Comparison of ENCODE assay signal across 32 cellular contexts in the genomic region with DNA sequence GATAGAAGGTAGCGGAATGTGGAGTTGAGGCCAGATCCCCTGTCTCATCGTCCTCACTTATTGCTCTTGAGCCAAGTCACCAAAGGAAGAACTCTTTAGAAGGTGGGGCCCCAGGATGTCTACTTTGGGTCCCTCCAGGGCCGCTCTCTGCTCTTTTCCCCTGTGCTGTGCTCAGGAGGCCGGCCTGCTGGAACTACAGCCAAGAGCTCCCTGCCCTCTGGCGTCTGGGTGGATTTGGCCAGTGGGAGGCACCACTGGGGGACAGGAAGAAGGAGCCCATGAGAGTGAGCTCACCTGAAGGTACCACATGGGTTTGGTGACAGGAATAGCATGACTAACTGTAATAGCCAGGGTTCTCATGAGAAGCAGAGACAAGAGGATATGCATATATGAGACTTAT.
"Had no signal": no experiment of that assay in that cellular context is flagged by ENCODE, and none has a peak within 500 bp of the region (broad histone marks: within the 10 kb centered on the region; RNA-seq: fewer than 3 reads in every experiment).

No MANE protein-coding gene starts in this region.

- DNase-seq: activated CD4-positive, alpha-beta memory T cell treated with anti-CD3 and anti-CD28 coated beads, Interleukin-2, amount 10 ng/mL, durations not matched to agents 7 days and 5 days; activated CD4-positive, alpha-beta T cell treated with anti-CD3 and anti-CD28 coated beads for 1 hour; activated CD4-positive, alpha-beta T cell treated with anti-CD3 and anti-CD28 coated beads for 4 hours; activated CD4-positive, alpha-beta T cell treated with anti-CD3 and anti-CD28 coated beads, Interleukin-2, amount 10 ng/mL, durations not matched to agents 7 days and 5 days; activated CD4-positive, alpha-beta T cell treated with anti-CD3 and anti-CD28 coated beads, Interleukin-2, amount 50 U/mL, for 4 hours; activated effector memory CD4-positive, alpha-beta T cell treated with anti-CD3 and anti-CD28 coated beads, Interleukin-2, amount 50 U/mL, for 16 hours; activated naive CD4-positive, alpha-beta T cell treated with anti-CD3 and anti-CD28 coated beads for 36 hours; activated naive CD8-positive, alpha-beta T cell treated with anti-CD3 and anti-CD28 coated beads for 36 hours; activated naive CD8-positive, alpha-beta T cell treated with anti-CD3 and anti-CD28 coated beads, Interleukin-2, amount 50 U/mL, for 24 hours; activated T-cell treated with anti-CD3 and anti-CD28 coated beads, Interleukin-2, amount 50 U/mL, for 1 hour; activated T-cell treated with anti-CD3 and anti-CD28 coated beads, Interleukin-2, amount 50 U/mL, for 48 hours; adrenal gland; amygdala; central memory CD4-positive, alpha-beta T cell; cerebellar nuclear complex; colonic mucosa; effector memory CD4-positive, alpha-beta T cell; erythroblast; foreskin keratinocyte; heart right ventricle; SW 1271; T-helper 1 cell; T-helper 2 cell had no signal

- H3K4me1 ChIP-seq: adrenal gland, ascending aorta, breast epithelium, colonic mucosa, esophagus muscularis mucosa, foreskin keratinocyte, gastroesophageal sphincter, heart right ventricle had no signal

- H3K27ac Mint-ChIP-seq: activated CD4-positive, alpha-beta memory T cell treated with anti-CD3 and anti-CD28 coated beads, Interleukin-2, amount 10 ng/mL, durations not matched to agents 7 days and 5 days; activated CD4-positive, alpha-beta T cell treated with anti-CD3 and anti-CD28 coated beads, Interleukin-2, amount 10 ng/mL, durations not matched to agents 7 days and 5 days; activated naive CD4-positive, alpha-beta T cell treated with anti-CD3 and anti-CD28 coated beads for 36 hours; activated naive CD4-positive, alpha-beta T cell treated with anti-CD3 and anti-CD28 coated beads, Interleukin-2, amount 50 U/mL, for 24 hours; activated naive CD8-positive, alpha-beta T cell treated with anti-CD3 and anti-CD28 coated beads for 36 hours; activated naive CD8-positive, alpha-beta T cell treated with anti-CD3 and anti-CD28 coated beads, Interleukin-2, amount 50 U/mL, for 24 hours; activated T-helper 1 cell treated with anti-CD3 and anti-CD28 coated beads, Interleukin-12 subunit alpha, Interleukin-12 subunit beta, Interleukin-2, Interleukin-4 antibody, amounts not matched to agents 30 ng/mL and 10 ng/mL and 1 ng/mL, durations not matched to agents 14 hours and 24 hours and 36 hours; activated T-helper 2 cell treated with anti-CD3 and anti-CD28 coated beads, Interferon-gamma antibody, Interleukin-2, Interleukin-4, amounts not matched to agents 10 μg/mL and 5 μg/mL and 100 μg/mL, durations not matched to agents 14 hours and 24 hours and 36 hours; brain had no signal

- H3K4me1 Mint-ChIP-seq: activated naive CD4-positive, alpha-beta T cell treated with anti-CD3 and anti-CD28 coated beads, Interleukin-2, amount 50 U/mL, for 24 hours; activated naive CD8-positive, alpha-beta T cell treated with anti-CD3 and anti-CD28 coated beads for 36 hours; brain had no signal

- ATAC-seq: activated naive CD8-positive, alpha-beta T cell treated with anti-CD3 and anti-CD28 coated beads, Interleukin-2, amount 50 U/mL, for 24 hours; foreskin keratinocyte; gastroesophageal sphincter; heart right ventricle had no signal

- H3K4me3 ChIP-seq: adrenal gland, ascending aorta, breast epithelium, cardiac muscle cell, colonic mucosa, esophagus muscularis mucosa, gastroesophageal sphincter, heart right ventricle had no signal

- H3K36me3 ChIP-seq: adrenal gland, ascending aorta, breast epithelium, cardiac muscle cell, colonic mucosa, esophagus muscularis mucosa, gastroesophageal sphincter, heart right ventricle had no signal

- H3K27ac ChIP-seq: adrenal gland, ascending aorta, breast epithelium, cardiac muscle cell, colonic mucosa, esophagus muscularis mucosa, foreskin keratinocyte, gastroesophageal sphincter, heart right ventricle had no signal

- H3K9me3 Mint-ChIP-seq: activated CD4-positive, alpha-beta memory T cell treated with anti-CD3 and anti-CD28 coated beads, Interleukin-2, amount 10 ng/mL, durations not matched to agents 7 days and 5 days; activated CD4-positive, alpha-beta T cell treated with anti-CD3 and anti-CD28 coated beads, Interleukin-2, amount 10 ng/mL, durations not matched to agents 7 days and 5 days; activated naive CD4-positive, alpha-beta T cell treated with anti-CD3 and anti-CD28 coated beads for 36 hours; activated naive CD4-positive, alpha-beta T cell treated with anti-CD3 and anti-CD28 coated beads, Interleukin-2, amount 50 U/mL, for 24 hours; activated naive CD8-positive, alpha-beta T cell treated with anti-CD3 and anti-CD28 coated beads for 36 hours; activated naive CD8-positive, alpha-beta T cell treated with anti-CD3 and anti-CD28 coated beads, Interleukin-2, amount 50 U/mL, for 24 hours; activated T-helper 2 cell treated with anti-CD3 and anti-CD28 coated beads, Interferon-gamma antibody, Interleukin-2, Interleukin-4, amounts not matched to agents 10 μg/mL and 5 μg/mL and 100 μg/mL, durations not matched to agents 14 hours and 24 hours and 36 hours had no signal

- H3K27me3 ChIP-seq: adrenal gland, ascending aorta, breast epithelium, cardiac muscle cell, colonic mucosa, esophagus muscularis mucosa, foreskin keratinocyte, gastroesophageal sphincter, heart right ventricle had no signal

- H3K9me3 ChIP-seq: adrenal gland, ascending aorta, breast epithelium, colonic mucosa, esophagus muscularis mucosa, gastroesophageal sphincter had no signal

- H3K36me3 Mint-ChIP-seq: activated naive CD4-positive, alpha-beta T cell treated with anti-CD3 and anti-CD28 coated beads, Interleukin-2, amount 50 U/mL, for 24 hours; activated naive CD8-positive, alpha-beta T cell treated with anti-CD3 and anti-CD28 coated beads for 36 hours; brain had no signal

- H3K27me3 Mint-ChIP-seq: activated CD4-positive, alpha-beta memory T cell treated with anti-CD3 and anti-CD28 coated beads, Interleukin-2, amount 10 ng/mL, durations not matched to agents 7 days and 5 days; activated naive CD8-positive, alpha-beta T cell treated with anti-CD3 and anti-CD28 coated beads for 36 hours; activated naive CD8-positive, alpha-beta T cell treated with anti-CD3 and anti-CD28 coated beads, Interleukin-2, amount 50 U/mL, for 24 hours had no signal

- H3K4me3 Mint-ChIP-seq: activated CD4-positive, alpha-beta memory T cell treated with anti-CD3 and anti-CD28 coated beads, Interleukin-2, amount 10 ng/mL, durations not matched to agents 7 days and 5 days; activated CD4-positive, alpha-beta T cell treated with anti-CD3 and anti-CD28 coated beads, Interleukin-2, amount 10 ng/mL, durations not matched to agents 7 days and 5 days; activated naive CD4-positive, alpha-beta T cell treated with anti-CD3 and anti-CD28 coated beads for 36 hours; activated naive CD4-positive, alpha-beta T cell treated with anti-CD3 and anti-CD28 coated beads, Interleukin-2, amount 50 U/mL, for 24 hours; activated naive CD8-positive, alpha-beta T cell treated with anti-CD3 and anti-CD28 coated beads for 36 hours; activated naive CD8-positive, alpha-beta T cell treated with anti-CD3 and anti-CD28 coated beads, Interleukin-2, amount 50 U/mL, for 24 hours; activated T-helper 1 cell treated with anti-CD3 and anti-CD28 coated beads, Interleukin-12 subunit alpha, Interleukin-12 subunit beta, Interleukin-2, Interleukin-4 antibody, amounts not matched to agents 30 ng/mL and 10 ng/mL and 1 ng/mL, durations not matched to agents 14 hours and 24 hours and 36 hours; brain had no signal
